8 cellular contexts compared by ENCODE assay signal in genomic region chr22:41237707-41238569, GRCh38. TPM values are rescaled to one million over a fixed set of nuclear protein-coding genes. Genes with fewer than 3 reads are reported as not detected.
DNase-seq lines count a peak whose midpoint lies in the region; ATAC-seq and TF ChIP-seq lines count a peak whose summit lies in the region.

No MANE protein-coding gene starts in this region.

- H3K4me1 ChIP-seq in HEK293 (ENCODE audit: control insufficient read depth, insufficient read depth, low read length) (peaks cover 3% of the 10 kb centered on the region; the same call in 1 of the 2 replicates), esophagus (ENCODE audit: control insufficient read depth in 2 of 2, insufficient read depth in 2 of 2, low read length in 1 of 2) (peaks cover 6 to 20% of the 10 kb centered on the region in 2 donors), muscle layer of colon (ENCODE audit: insufficient read depth, low read length) (peaks cover 10% of the 10 kb centered on the region)

- H3K27ac ChIP-seq in HEK293 (ENCODE audit: extremely low read depth, low read depth, low read length): no peak overlapping the region
- H3K27ac ChIP-seq in esophagus (ENCODE audit: low read depth in 2 of 2, low read length in 1 of 2): peak overlapping the region; percentile 7 to 63
- H3K27ac ChIP-seq in muscle layer of colon (ENCODE audit: low read depth, low read length): no peak overlapping the region

- H3K36me3 ChIP-seq in HEK293 (ENCODE audit: control insufficient read depth in 2 of 2, insufficient read depth in 1 of 2, low read length in 2 of 2) (no peaks in the 10 kb centered on the region; a peak in 1 of 3 replicates), esophagus (ENCODE audit: control insufficient read depth in 2 of 2, insufficient read depth in 2 of 2, low read length in 1 of 2) (no peaks in the 10 kb centered on the region), muscle layer of colon (ENCODE audit: insufficient read depth, low read length) (no peaks in the 10 kb centered on the region)

- H3K9me3 ChIP-seq in HEK293 (ENCODE audit: control insufficient read depth, insufficient read depth, low read depth, low read length) (no peaks in the 10 kb centered on the region), esophagus (ENCODE audit: control insufficient read depth in 2 of 2, insufficient read depth in 1 of 2, low read depth in 1 of 2, low read length in 1 of 2) (peaks cover 0 to 2% of the 10 kb centered on the region in 2 donors), muscle layer of colon (ENCODE audit: low read length) (no peaks in the 10 kb centered on the region)

- DNase-seq in GF-D8 (lab: John Stamatoyannopoulos, UW) (peak; percentile 48), NCI-H510A (lab: John Stamatoyannopoulos, UW) (peak; percentile 68)
- DNase-seq in activated CD8-positive, alpha-beta memory T cell treated with anti-CD3 and anti-CD28 coated beads, Interleukin-2, amount 50 U/mL, for 48 hours: peak; percentile 88
- peak; percentile 40 to 65 for DNase-seq in stimulated activated CD8-positive, alpha-beta memory T cell treated with anti-CD3 and anti-CD28 coated beads, Interleukin-7, amount 100 ng/mL, for 4 hours (ENCODE audit: low read depth in 2 of 2)

- no peak overlapping the region for H3K9ac ChIP-seq in muscle layer of colon (ENCODE audit: low read length)

- CTCF ChIA-PET in HEK293 (lab: Yijun Ruan, JAX): interaction anchor here (0.5 to 2.5 kb wide), 29 partner anchors 9 to 429 kb away, joined by 3 to 49 read pairs (median 4); partner anchors contain the start of genes RANGAP1 and TOB2

- WGBS in esophagus, 2 donors: 9 to 16% methylated on average over 67 to 97 of the region's 97 CpGs

- no peak for ATAC-seq in GM18873 (IDR thresholded peaks at IDR 0.05; ENCODE audit: low FRiP score, unreplicated experiment)

- no peaks in the 10 kb centered on the region for H3K27me3 ChIP-seq in esophagus (ENCODE audit: control insufficient read depth in 1 of 2, insufficient read depth in 2 of 2, low read length in 2 of 2)
- H3K27me3 ChIP-seq in muscle layer of colon (ENCODE audit: control insufficient read depth in 1 of 2, insufficient read depth in 2 of 2, low read length in 2 of 2): no peaks in the 10 kb centered on the region

- POLR2A ChIA-PET in HEK293 (lab: Yijun Ruan, JAX): interaction anchor here (0.6 to 1.6 kb wide), 7 partner anchors 11 to 336 kb away, joined by 3 to 4 read pairs (median 3); partner anchors contain the start of gene RANGAP1

- H3K4me3 ChIP-seq in HEK293 (ENCODE audit: low read depth, low read length) (no peak overlapping the region; the same call in 1 of the 2 replicates), esophagus (ENCODE audit: low read depth in 1 of 2, low read length in 2 of 2) (peak overlapping the region; percentile 38 to 52), muscle layer of colon (ENCODE audit: low read depth in 1 of 2, low read length in 2 of 2) (peak overlapping the region; percentile 55 to 62)

- no peak for TF ChIP-seq CTCF in HEK293 (tag by site-specific recombination; IDR thresholded peaks at IDR 0.05)

TF ChIP-seq in HEK293, 187 proteins besides CTCF, POLR2A, EP300 and RAD21:
- TF ChIP-seq ZNF155 (tag by site-specific recombination; IDR thresholded peaks at IDR 0.05) (no peak), YY2 (tag by site-specific recombination; IDR thresholded peaks at IDR 0.05) (no peak), ZNF324 (tag by site-specific recombination; IDR thresholded peaks at IDR 0.05) (no peak), PBX3 (CRISPR knock-in tag; IDR thresholded peaks at IDR 0.05) (0 out of 2 replicates have a peak, but pooled peaks have one; percentile 27), TSHZ1 (tag by site-specific recombination; IDR thresholded peaks at IDR 0.05; ENCODE audit: borderline replicate concordance) (no peak)
TF ChIP-seq in HEK293: peak in this region for 1.

RNA-seq across cellular contexts. Expression of gene CHADL, which starts 2.8 kb away (rescaled TPM):
- 1 to 10 TPM; 2.8 to 5.9 TPM for polyA plus RNA-seq in esophagus

RNA-seq across cellular contexts. Expression of gene L3MBTL2, which starts 32.8 kb away (rescaled TPM):
- polyA plus RNA-seq in esophagus: 10 to 100 TPM in 1 of 2 donors, 1 to 10 TPM in 1; 6.6 to 12.2 TPM

RNA-seq across cellular contexts. Expression of gene RANGAP1, which starts 48.0 kb away (rescaled TPM):
- polyA plus RNA-seq in esophagus: 10 to 100 TPM; 53.0 to 61.7 TPM

Comparison
In these comparisons a context has a peak if more than half of its experiments do, and no peak if none do; other contexts are left out.
1. H3K27ac ChIP-seq: peak in esophagus (2 of 2); none in HEK293 (single experiment) and muscle layer of colon (single experiment).
2. Peak in every context shown above with its lines, with median percentiles within 50 percentile points of each other: DNase-seq.